ENCODE assay signal across 18 cellular contexts in the genomic region with DNA sequence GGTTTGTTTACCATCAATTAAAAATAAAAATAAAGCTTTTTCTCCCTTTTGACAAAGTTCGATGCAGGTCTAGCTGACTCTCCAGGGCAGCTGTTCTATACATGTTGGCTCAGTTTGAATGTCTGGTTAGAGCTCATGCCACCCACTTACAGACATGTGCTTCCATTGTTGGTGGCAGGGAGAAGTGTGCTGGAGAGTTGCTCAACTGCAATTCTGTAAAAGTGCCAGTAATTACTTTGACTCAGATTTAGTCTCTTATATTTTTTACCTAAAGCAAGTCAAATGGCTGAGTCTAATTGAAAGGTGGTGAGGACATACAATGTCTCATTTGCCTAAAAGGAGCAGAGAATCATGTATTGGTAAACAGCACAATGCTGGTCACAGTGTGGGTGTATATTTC.
"Had no signal": no experiment of that assay in that cellular context is flagged by ENCODE, and none has a peak within 500 bp of the region (broad histone marks: within the 10 kb centered on the region; RNA-seq: fewer than 3 reads in every experiment).

No MANE protein-coding gene starts in this region.

- H2AFZ ChIP-seq: neural progenitor cell had no signal

- H3K36me3 ChIP-seq: brain microvascular endothelial cell, colonic mucosa, neural progenitor cell, pancreas, sigmoid colon, spleen, upper lobe of right lung had no signal

- H3K9ac ChIP-seq: neural progenitor cell had no signal

- DNase-seq: activated CD4-positive, alpha-beta T cell treated with anti-CD3 and anti-CD28 coated beads for 1 hour; activated CD4-positive, alpha-beta T cell treated with anti-CD3 and anti-CD28 coated beads, Interleukin-2, amount 50 U/mL, for 4 hours; activated effector memory CD4-positive, alpha-beta T cell treated with anti-CD3 and anti-CD28 coated beads, Interleukin-2, amount 50 U/mL, for 16 hours; activated naive CD4-positive, alpha-beta T cell treated with anti-CD3 and anti-CD28 coated beads, Interleukin-2, amount 50 U/mL, for 16 hours; activated T-cell treated with anti-CD3 and anti-CD28 coated beads, Interleukin-2, amount 50 U/mL, for 72 hours; aorta; brain microvascular endothelial cell; colonic mucosa; mesenchymal stem cell; naive thymus-derived CD4-positive, alpha-beta T cell; pancreas; sigmoid colon; spleen; stimulated activated CD8-positive, alpha-beta memory T cell treated with anti-CD3 and anti-CD28 coated beads, Interleukin-4, amount 100 ng/mL, for 48 hours; stimulated activated naive CD4-positive, alpha-beta T cell; upper lobe of right lung had no signal

- H3K4me3 ChIP-seq: colonic mucosa, neural progenitor cell, pancreas, sigmoid colon, spleen, upper lobe of right lung had no signal

- H3K4me2 ChIP-seq: neural progenitor cell had no signal

- H3K9me3 ChIP-seq: colonic mucosa, pancreas, sigmoid colon, spleen, upper lobe of right lung had no signal

- FAIRE-seq: pancreas had no signal

- H3K27ac ChIP-seq: brain microvascular endothelial cell, colonic mucosa, neural progenitor cell, pancreas, sigmoid colon, spleen, upper lobe of right lung, VCaP had no signal

- H3K27me3 ChIP-seq: brain microvascular endothelial cell, colonic mucosa, neural progenitor cell, pancreas, sigmoid colon, spleen, upper lobe of right lung had no signal

- ATAC-seq: activated T-cell treated with anti-CD3 and anti-CD28 coated beads, Interleukin-2, amount 50 U/mL, for 72 hours; naive thymus-derived CD4-positive, alpha-beta T cell; pancreas; upper lobe of right lung had no signal

- H3K4me1 ChIP-seq: colonic mucosa, neural progenitor cell, pancreas, sigmoid colon, spleen, upper lobe of right lung had no signal
